Comparison of ENCODE assay signal across 11 cellular contexts in the genomic region with DNA sequence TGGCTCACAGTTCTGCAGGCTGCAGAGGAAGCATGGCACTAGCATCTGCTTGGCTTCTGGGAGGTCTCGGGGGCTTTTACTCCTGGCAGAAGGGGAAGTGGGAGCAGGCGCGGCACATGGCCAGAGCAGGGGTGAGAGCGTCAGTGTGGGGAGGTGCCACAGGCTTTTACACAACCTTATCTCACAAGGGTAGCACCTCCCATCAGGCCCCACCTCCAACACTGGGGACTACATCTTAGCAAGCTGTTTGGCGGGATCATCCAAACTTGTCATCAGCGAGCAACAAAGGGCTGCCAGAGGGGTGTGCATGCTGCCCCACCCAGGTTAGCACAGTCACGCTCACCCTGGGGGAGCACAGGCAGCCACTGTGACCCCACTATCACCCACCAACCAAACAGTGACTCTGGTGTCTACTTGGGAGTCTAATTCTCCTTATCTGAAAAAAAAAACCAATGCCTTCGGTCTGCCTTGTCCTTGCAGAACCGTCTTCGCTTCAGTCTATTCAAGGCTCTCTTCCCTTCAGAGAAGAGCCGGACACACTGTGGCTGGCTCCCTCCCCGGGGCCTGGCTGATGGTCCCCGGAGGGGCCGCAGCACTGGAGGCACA. TPM values are rescaled to one million over a fixed set of nuclear protein-coding genes. Genes with fewer than 3 reads are reported as not detected.
DNase-seq lines count a peak whose midpoint lies in the region; ATAC-seq and TF ChIP-seq lines count a peak whose summit lies in the region.
"Had no signal": no experiment of that assay in that cellular context is flagged by ENCODE, and none has a peak within 500 bp of the region (broad histone marks: within the 10 kb centered on the region; RNA-seq: fewer than 3 reads in every experiment).

No MANE protein-coding gene starts in this region.

- peaks cover 25% of the 10 kb centered on the region for H3K4me1 ChIP-seq in GM23248 (ENCODE audit: insufficient read depth)

- H3K9me3 Mint-ChIP-seq in glutamatergic neuron (ENCODE audit: unreplicated experiment), result peaks cover 32% of the 10 kb centered on the region
- H3K9me3 Mint-ChIP-seq: activated CD4-positive, alpha-beta memory T cell treated with anti-CD3 and anti-CD28 coated beads, Interleukin-2, amount 10 ng/mL, durations not matched to agents 7 days and 5 days had no signal

- H3K27me3 Mint-ChIP-seq in glutamatergic neuron (ENCODE audit: unreplicated experiment), result peaks cover 22% of the 10 kb centered on the region
- H3K27me3 Mint-ChIP-seq: activated CD4-positive, alpha-beta memory T cell treated with anti-CD3 and anti-CD28 coated beads, Interleukin-2, amount 10 ng/mL, durations not matched to agents 7 days and 5 days had no signal

- peak overlapping the region; percentile 74 for H3K9ac ChIP-seq in GM23248

- H3K36me3 ChIP-seq in GM23248 (ENCODE audit: low read depth), result no peaks in the 10 kb centered on the region

- H3F3A ChIP-seq in GM23248 (ENCODE audit: insufficient read depth), result peaks cover 26% of the 10 kb centered on the region

- H3K9me3 ChIP-seq in GM23248 (ENCODE audit: low read depth), result no peaks in the 10 kb centered on the region

- H3K4me3 ChIP-seq in GM23248, result no peak overlapping the region

- DNase-seq in GM23248, result peak; percentile 44
- DNase-seq in SIG-M5 treated with dmso at 0.1 percent for 504 hours (lab: John Stamatoyannopoulos, UW; ENCODE audit: unreplicated experiment), result peak; percentile 87
- peak; percentile 79 for DNase-seq in glutamatergic neuron
- DNase-seq in putamen (ENCODE audit: low spot score), result peak; percentile 46
- no peak for DNase-seq in T-helper 9 cell
- no peak for DNase-seq in GM19238 (ENCODE audit: insufficient read length, low spot score)
- DNase-seq in NCI-H146 (lab: John Stamatoyannopoulos, UW), result no peak
- DNase-seq: activated CD4-positive, alpha-beta memory T cell treated with anti-CD3 and anti-CD28 coated beads, Interleukin-2, amount 10 ng/mL, durations not matched to agents 7 days and 5 days; kidney glomerular epithelial cell; NCI-H1417 treated with DMSO at 0.1 percent for 48 hours had no signal

- H3K27me3 ChIP-seq in GM23248 (replicated peaks; ENCODE audit: insufficient read depth), result no peaks in the 10 kb centered on the region

- no peak for ATAC-seq in GM18505 (IDR thresholded peaks at IDR 0.05; ENCODE audit: unreplicated experiment)

- in situ Hi-C loops in GM23248 (cut with MboI), result no loop called here

- 16 to 17% methylated on average over 14 of the region's 14 CpGs for WGBS in GM23248 (ENCODE audit: low coverage in 1 of 2, low lambda C conversion rate in 2 of 2, missing lambda C conversion rate in 2 of 2), 2 experiments

- TF ChIP-seq CTCF in glutamatergic neuron (IDR thresholded peaks at IDR 0.05; ENCODE audit: partially characterized antibody, unreplicated experiment), result no peak

- peak overlapping the region; percentile 100 for H3K27ac Mint-ChIP-seq in glutamatergic neuron (ENCODE audit: unreplicated experiment)
- H3K27ac Mint-ChIP-seq: activated CD4-positive, alpha-beta memory T cell treated with anti-CD3 and anti-CD28 coated beads, Interleukin-2, amount 10 ng/mL, durations not matched to agents 7 days and 5 days had no signal

- peak overlapping the region; percentile 18; the same call in 1 of the 2 replicates for H2AFZ ChIP-seq in GM23248

- no peaks in the 10 kb centered on the region for H3K9me2 ChIP-seq in GM23248 (ENCODE audit: insufficient read depth)

- no peaks in the 10 kb centered on the region for H3K79me2 ChIP-seq in GM23248 (ENCODE audit: insufficient read depth)

- peak overlapping the region; percentile 93 for H3K27ac ChIP-seq in GM23248

- H3K4me1 Mint-ChIP-seq in glutamatergic neuron (ENCODE audit: low read depth, unreplicated experiment), result peaks cover 57% of the 10 kb centered on the region

- H4K20me1 ChIP-seq in GM23248 (ENCODE audit: insufficient read depth), result no peaks in the 10 kb centered on the region; the same call in 1 of the 2 replicates

- peaks cover 7% of the 10 kb centered on the region for H3K36me3 Mint-ChIP-seq in glutamatergic neuron (ENCODE audit: unreplicated experiment)

- TF ChIP-seq POLR2A in GM18505 (IDR thresholded peaks at IDR 0.05; ENCODE audit: borderline replicate concordance, extremely low read depth, insufficient read depth, insufficient read length), result no peak

- H3K4me3 Mint-ChIP-seq in glutamatergic neuron (ENCODE audit: unreplicated experiment), result peak overlapping the region; percentile 74
- H3K4me3 Mint-ChIP-seq: activated CD4-positive, alpha-beta memory T cell treated with anti-CD3 and anti-CD28 coated beads, Interleukin-2, amount 10 ng/mL, durations not matched to agents 7 days and 5 days had no signal

- peak overlapping the region; percentile 88 for H3K4me2 ChIP-seq in GM23248 (ENCODE audit: unreplicated experiment)

RNA-seq across cellular contexts. Expression of a gene that starts 19.0 kb away (rescaled TPM):
- 0.22 and 0.63 TPM in 2 replicates for total RNA-seq in GM23248 (2014; rRNA removed; shearing (Covaris generic))
- 0.47 and 1.1 TPM in 2 replicates for polyA plus RNA-seq in GM23248 (2016; fragmentation: Nextera tagmentation; extraction: Ambion mirVana)
- total RNA-seq in glutamatergic neuron (ENCODE audit: unreplicated experiment), result 71.2 TPM

Comparison
In these comparisons a context has a peak if more than half of its experiments do, and no peak if none do; other contexts are left out.
1. DNase-seq: peak in GM23248 (single experiment), SIG-M5 treated with dmso at 0.1 percent for 504 hours (single experiment), glutamatergic neuron (single experiment) and putamen (single experiment); none in T-helper 9 cell (single experiment), GM19238 (single experiment) and NCI-H146 (single experiment).
2. RNA of a gene that starts 19.0 kb away (total RNA-seq): 71.2 TPM in glutamatergic neuron (single experiment); 0.22 to 0.63 TPM in GM23248; every median in the first group is over 10 times any median in the second.